2 cellular contexts compared by ENCODE assay signal in the genomic region with DNA sequence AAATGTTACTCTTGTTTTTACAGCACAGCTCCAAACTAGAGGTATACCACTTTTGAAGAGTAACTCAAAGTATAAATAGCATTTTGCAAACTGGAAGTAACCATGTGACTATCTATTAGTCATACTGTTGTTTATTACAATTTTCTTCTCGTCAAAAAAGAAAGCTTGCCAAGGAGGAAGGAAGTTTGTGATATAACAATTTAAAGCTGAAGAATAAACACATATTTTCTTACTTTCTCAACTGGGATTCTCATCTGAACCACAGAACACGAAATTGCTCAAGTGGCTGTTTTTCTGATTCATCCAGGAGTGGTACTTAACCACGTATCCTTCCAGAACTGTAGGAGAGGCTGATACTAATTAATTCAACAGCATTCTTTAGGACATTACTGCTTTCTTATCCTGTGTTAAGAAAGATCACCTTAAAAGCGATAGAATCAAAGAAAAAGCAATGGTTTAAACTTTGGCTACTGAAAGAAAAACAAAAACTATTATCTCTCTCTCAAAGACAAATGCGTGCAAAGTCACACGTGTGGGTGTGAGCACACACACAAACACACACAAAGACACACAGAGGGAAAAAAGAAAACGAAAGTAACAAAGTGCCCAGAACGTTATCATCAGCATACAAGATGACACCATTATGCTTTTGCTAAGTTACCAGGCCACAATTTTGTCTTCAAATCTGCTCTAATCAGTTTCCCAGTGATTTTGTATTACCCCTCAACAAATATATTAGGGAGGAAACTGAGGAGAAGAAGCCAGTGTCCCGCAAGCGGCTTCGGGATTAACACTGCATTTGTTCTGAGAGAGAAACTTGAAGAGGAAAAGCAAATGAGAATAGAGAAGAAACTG.
TF ChIP-seq lines count a peak whose summit lies in the region.

Gene CLEC2B, minus strand, starts transcription at position 48 of the 855 bp plus-strand sequence.

TF ChIP-seq in HepG2, 621 proteins besides CTCF, POLR2A, EP300 and RAD21:
- no peak for TF ChIP-seq SOX5 (CRISPR knock-in tag; IDR thresholded peaks at IDR 0.05; ENCODE audit: borderline replicate concordance)
- 0 out of 2 replicates have a peak, but pooled peaks have one; percentile 32 for TF ChIP-seq CBX2 (IDR thresholded peaks at IDR 0.05; ENCODE audit: low read depth, low read length)
- TF ChIP-seq CBX2 (CRISPR knock-in tag; IDR thresholded peaks at IDR 0.05; ENCODE audit: low read depth) = no peak

TF ChIP-seq in HEK293T, 16 proteins besides CTCF, POLR2A, EP300 and RAD21:
- TF ChIP-seq BHLHE40 (IDR thresholded peaks at IDR 0.05; ENCODE audit: borderline replicate concordance) (no peak), FOXK2 (IDR thresholded peaks at IDR 0.05) (no peak), ZNF384 (IDR thresholded peaks at IDR 0.05) (no peak), LEF1 (IDR thresholded peaks at IDR 0.05; ENCODE audit: borderline replicate concordance) (no peak), TARDBP (IDR thresholded peaks at IDR 0.05) (no peak), SP1 (IDR thresholded peaks at IDR 0.05) (no peak), NFRKB (IDR thresholded peaks at IDR 0.05) (no peak), ARNT (IDR thresholded peaks at IDR 0.05) (no peak), CTBP1 (IDR thresholded peaks at IDR 0.05; ENCODE audit: borderline replicate concordance) (no peak), SUZ12 (IDR thresholded peaks at IDR 0.05) (no peak), FOXA1 (IDR thresholded peaks at IDR 0.05) (no peak), FOXM1 (IDR thresholded peaks at IDR 0.05; ENCODE audit: borderline replicate concordance) (no peak), L3MBTL2 (conservative IDR thresholded peaks at IDR 0.05) (no peak), ELF4 (IDR thresholded peaks at IDR 0.05) (no peak)
- TF ChIP-seq, protein P1, sequence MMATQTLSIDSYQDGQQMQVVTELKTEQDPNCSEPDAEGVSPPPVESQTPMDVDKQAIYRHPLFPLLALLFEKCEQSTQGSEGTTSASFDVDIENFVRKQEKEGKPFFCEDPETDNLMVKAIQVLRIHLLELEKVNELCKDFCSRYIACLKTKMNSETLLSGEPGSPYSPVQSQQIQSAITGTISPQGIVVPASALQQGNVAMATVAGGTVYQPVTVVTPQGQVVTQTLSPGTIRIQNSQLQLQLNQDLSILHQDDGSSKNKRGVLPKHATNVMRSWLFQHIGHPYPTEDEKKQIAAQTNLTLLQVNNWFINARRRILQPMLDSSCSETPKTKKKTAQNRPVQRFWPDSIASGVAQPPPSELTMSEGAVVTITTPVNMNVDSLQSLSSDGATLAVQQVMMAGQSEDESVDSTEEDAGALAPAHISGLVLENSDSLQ (IDR thresholded peaks at IDR 0.05) = no peak
